In genomic region chr2:169965495-169965894, GRCh38 we compare ENCODE assay signal across 18 cellular contexts.
"Had no signal": no experiment of that assay in that cellular context is flagged by ENCODE, and none has a peak within 500 bp of the region (broad histone marks: within the 10 kb centered on the region; RNA-seq: fewer than 3 reads in every experiment).

No MANE protein-coding gene starts in this region.

- H3K27ac ChIP-seq: heart right ventricle, testis had no signal

- H3K9me3 ChIP-seq: testis had no signal

- H3K27me3 ChIP-seq: heart right ventricle, testis had no signal

- DNase-seq: activated CD4-positive, alpha-beta memory T cell treated with anti-CD3 and anti-CD28 coated beads for 36 hours; activated CD4-positive, alpha-beta T cell treated with anti-CD3 and anti-CD28 coated beads for 1 hour; activated CD8-positive, alpha-beta memory T cell treated with anti-CD3 and anti-CD28 coated beads, Interleukin-2, amount 50 U/mL, for 4 hours; activated naive CD4-positive, alpha-beta T cell; activated naive CD8-positive, alpha-beta T cell treated with anti-CD3 and anti-CD28 coated beads, Interleukin-2, amount 50 U/mL, for 24 hours; activated T-cell treated with anti-CD3 and anti-CD28 coated beads, Interleukin-2, amount 50 U/mL, for 72 hours; caudate nucleus; cortex of kidney; foreskin melanocyte; heart right ventricle; islet precursor cell; mesendoderm; nephron progenitor cell; stimulated activated CD4-positive, alpha-beta T cell treated with anti-CD3 and anti-CD28 coated beads, Interleukin-4, amount 100 ng/mL, for 1 hour; stimulated activated CD8-positive, alpha-beta memory T cell treated with anti-CD3 and anti-CD28 coated beads, Interleukin-4, amount 100 ng/mL, for 48 hours; stimulated activated naive CD8-positive, alpha-beta T cell treated with anti-CD3 and anti-CD28 coated beads, Interleukin-15, amount 100 ng/mL, for 72 hours; testis had no signal

- H3K4me3 ChIP-seq: heart right ventricle, testis had no signal

- ATAC-seq: activated naive CD8-positive, alpha-beta T cell treated with anti-CD3 and anti-CD28 coated beads, Interleukin-2, amount 50 U/mL, for 24 hours; activated T-cell treated with anti-CD3 and anti-CD28 coated beads, Interleukin-2, amount 50 U/mL, for 72 hours; heart right ventricle; left lobe of liver; stimulated activated naive CD8-positive, alpha-beta T cell treated with anti-CD3 and anti-CD28 coated beads, Interleukin-15, amount 100 ng/mL, for 72 hours had no signal

- H3K4me1 ChIP-seq: testis had no signal
